1 cellular context compared by ENCODE assay signal in genomic region chr1:6246497-6247295, GRCh38.
TF ChIP-seq lines count a peak whose summit lies in the region.

No MANE protein-coding gene starts in this region.

TF ChIP-seq in HepG2, 621 proteins besides CTCF, POLR2A, EP300 and RAD21 (continued from another document):
- TF ChIP-seq REST (IDR thresholded peaks at IDR 0.05; ENCODE audit: borderline replicate concordance in 1 of 2, low read depth in 1 of 2, low read length in 2 of 2) (peak; percentile 18 to 71; a peak in 3 of 4 replicates), KDM2A (CRISPR knock-in tag; IDR thresholded peaks at IDR 0.05; ENCODE audit: borderline replicate concordance, low read depth) (peak; percentile 35; the same call in 1 of the 2 replicates), TFDP1 (CRISPR knock-in tag; IDR thresholded peaks at IDR 0.05; ENCODE audit: borderline replicate concordance) (peak; percentile 46; the same call in 1 of the 2 replicates), PRMT3 (CRISPR knock-in tag; IDR thresholded peaks at IDR 0.05; ENCODE audit: borderline replicate concordance, low read depth) (no peak), HIVEP1 (CRISPR knock-in tag; IDR thresholded peaks at IDR 0.05) (no peak), ZSCAN12 (CRISPR knock-in tag; IDR thresholded peaks at IDR 0.05) (no peak), PITX1 (CRISPR knock-in tag; IDR thresholded peaks at IDR 0.05) (0 out of 2 replicates have a peak, but pooled peaks have one; percentile 30), CHCHD3 (CRISPR knock-in tag; IDR thresholded peaks at IDR 0.05) (no peak), TBX2 (CRISPR knock-in tag; IDR thresholded peaks at IDR 0.05; ENCODE audit: borderline replicate concordance) (0 out of 2 replicates have a peak, but pooled peaks have one; percentile 29), ERF (CRISPR knock-in tag; IDR thresholded peaks at IDR 0.05) (0 out of 2 replicates have a peak, but pooled peaks have one; percentile 28), ZNF781 (CRISPR knock-in tag; IDR thresholded peaks at IDR 0.05; ENCODE audit: borderline replicate concordance, not compliant biosample characterization) (no peak), TFE3 (CRISPR knock-in tag; IDR thresholded peaks at IDR 0.05) (no peak), HINFP (CRISPR knock-in tag; IDR thresholded peaks at IDR 0.05; ENCODE audit: low read depth) (no peak), ELF3 (CRISPR knock-in tag; IDR thresholded peaks at IDR 0.05) (0 out of 2 replicates have a peak, but pooled peaks have one; percentile 18), IRF1 (CRISPR knock-in tag; IDR thresholded peaks at IDR 0.05; ENCODE audit: low read depth) (no peak), SP1 (IDR thresholded peaks at IDR 0.05) (no peak), SP1 (CRISPR knock-in tag; IDR thresholded peaks at IDR 0.05) (no peak), KAT2B (IDR thresholded peaks at IDR 0.05; ENCODE audit: borderline replicate concordance, low read depth, low read length) (no peak), ZNF549 (CRISPR knock-in tag; IDR thresholded peaks at IDR 0.05) (no peak)
